ENCODE assay signal across 12 cellular contexts in genomic region chr14:36656769-36657408, GRCh38. TPM values are rescaled to one million over a fixed set of nuclear protein-coding genes. Genes with fewer than 3 reads are reported as not detected.
DNase-seq lines count a peak whose midpoint lies in the region; ATAC-seq and TF ChIP-seq lines count a peak whose summit lies in the region.
"Had no signal": no experiment of that assay in that cellular context is flagged by ENCODE, and none has a peak within 500 bp of the region (broad histone marks: within the 10 kb centered on the region; RNA-seq: fewer than 3 reads in every experiment).

No MANE protein-coding gene starts in this region.

- CTCF ChIA-PET in HEK293T (lab: Yijun Ruan, JAX) = interaction anchor here (0.7 to 1.2 kb wide), 2 partner anchors 297 to 461 kb away, joined by 3 read pairs; no protein-coding TSS in a partner anchor

- H3K4me3 ChIP-seq in vagina (peak overlapping the region; percentile 23 to 31), SJCRH30 (no peak overlapping the region)

- no peak for TF ChIP-seq CTCF in vagina (IDR thresholded peaks at IDR 0.05)

- no peak for TF ChIP-seq POLR2A in vagina (IDR thresholded peaks at IDR 0.05)

- peaks cover 6% of the 10 kb centered on the region for H3K9me3 Mint-ChIP-seq in stimulated activated naive CD8-positive, alpha-beta T cell treated with anti-CD3 and anti-CD28 coated beads, Interleukin-15, Interleukin-2, amounts not matched to agents 100 ng/mL and 50 ng/mL, for 24 hours
- H3K9me3 Mint-ChIP-seq in activated T-helper 1 cell treated with anti-CD3 and anti-CD28 coated beads, Interleukin-12 subunit alpha, Interleukin-12 subunit beta, Interleukin-2, Interleukin-4 antibody, amounts not matched to agents 30 ng/mL and 10 ng/mL and 1 ng/mL, durations not matched to agents 14 hours and 24 hours and 36 hours = no peaks in the 10 kb centered on the region
- H3K9me3 Mint-ChIP-seq in naive thymus-derived CD8-positive, alpha-beta T cell = peaks cover 0 to 22% (median 3%) of the 10 kb centered on the region in 9 donors

- H3K27me3 Mint-ChIP-seq in stimulated activated naive CD8-positive, alpha-beta T cell treated with anti-CD3 and anti-CD28 coated beads, Interleukin-15, Interleukin-2, amounts not matched to agents 100 ng/mL and 50 ng/mL, for 24 hours = peaks cover 92% of the 10 kb centered on the region
- H3K27me3 Mint-ChIP-seq in activated T-helper 1 cell treated with anti-CD3 and anti-CD28 coated beads, Interleukin-12 subunit alpha, Interleukin-12 subunit beta, Interleukin-2, Interleukin-4 antibody, amounts not matched to agents 30 ng/mL and 10 ng/mL and 1 ng/mL, durations not matched to agents 14 hours and 24 hours and 36 hours (ENCODE audit: insufficient read depth) = peaks cover 82% of the 10 kb centered on the region
- H3K27me3 Mint-ChIP-seq in naive thymus-derived CD8-positive, alpha-beta T cell = peaks cover 51 to 100% (median 80%) of the 10 kb centered on the region in 5 donors

- intact Hi-C loops in activated T-helper 1 cell treated with anti-CD3 and anti-CD28 coated beads, Interleukin-12 subunit alpha, Interleukin-12 subunit beta, Interleukin-2, Interleukin-4 antibody, amounts not matched to agents 30 ng/mL and 10 ng/mL and 1 ng/mL, durations not matched to agents 14 hours and 24 hours and 36 hours (cut with micrococcal nuclease) = loop anchor here (2.0 kb wide), 2 partner anchors 72 to 938 kb away; partner anchors contain the start of genes FOXA1 and TTC6
- intact Hi-C loops in vagina (cut with DNase I) = no loop called here

- POLR2A ChIA-PET in naive thymus-derived CD8-positive, alpha-beta T cell (lab: Charles Lee) = no interaction called here
- POLR2A ChIA-PET in HEK293T (lab: Yijun Ruan, JAX) = no interaction called here

- peaks cover 9% of the 10 kb centered on the region for H3K36me3 Mint-ChIP-seq in stimulated activated naive CD8-positive, alpha-beta T cell treated with anti-CD3 and anti-CD28 coated beads, Interleukin-15, Interleukin-2, amounts not matched to agents 100 ng/mL and 50 ng/mL, for 24 hours (ENCODE audit: low read depth)
- no peaks in the 10 kb centered on the region for H3K36me3 Mint-ChIP-seq in activated T-helper 1 cell treated with anti-CD3 and anti-CD28 coated beads, Interleukin-12 subunit alpha, Interleukin-12 subunit beta, Interleukin-2, Interleukin-4 antibody, amounts not matched to agents 30 ng/mL and 10 ng/mL and 1 ng/mL, durations not matched to agents 14 hours and 24 hours and 36 hours (ENCODE audit: low read depth)
- peaks cover 2 to 8% (median 4%) of the 10 kb centered on the region in 3 donors for H3K36me3 Mint-ChIP-seq in naive thymus-derived CD8-positive, alpha-beta T cell

- H3K27me3 ChIP-seq in vagina = peaks cover 43% of the 10 kb centered on the region
- H3K27me3 ChIP-seq in SJCRH30 = no peaks in the 10 kb centered on the region

- peaks cover 43% of the 10 kb centered on the region for H3K4me1 ChIP-seq in vagina
- no peaks in the 10 kb centered on the region for H3K4me1 ChIP-seq in SJCRH30

- DNase-seq in stimulated activated naive CD8-positive, alpha-beta T cell treated with anti-CD3 and anti-CD28 coated beads, Interleukin-15, Interleukin-2, amounts not matched to agents 100 U/mL and 50 U/mL, for 24 hours = no peak
- DNase-seq in activated T-helper 1 cell treated with anti-CD3 and anti-CD28 coated beads, Interleukin-12 subunit alpha, Interleukin-12 subunit beta, Interleukin-2, Interleukin-4 antibody, amounts not matched to agents 30 ng/mL and 10 ng/mL and 1 ng/mL, durations not matched to agents 14 hours and 24 hours and 36 hours (ENCODE audit: low spot score) = no peak
- no peak for DNase-seq in naive thymus-derived CD8-positive, alpha-beta T cell
- DNase-seq in vagina (ENCODE audit: extremely low spot score in 2 of 2) (no peak), HEK293T (ENCODE audit: extremely low spot score) (no peak), SJCRH30 (no peak)
- DNase-seq: activated CD4-positive, alpha-beta T cell treated with anti-CD3 and anti-CD28 coated beads for 4 hours; NCI-H187; stimulated activated CD4-positive, alpha-beta T cell treated with anti-CD3 and anti-CD28 coated beads, Interleukin-4, amount 100 ng/mL, for 4 hours had no signal

- H3K4me1 Mint-ChIP-seq in stimulated activated naive CD8-positive, alpha-beta T cell treated with anti-CD3 and anti-CD28 coated beads, Interleukin-15, Interleukin-2, amounts not matched to agents 100 ng/mL and 50 ng/mL, for 24 hours (ENCODE audit: low read depth) = peaks cover 35% of the 10 kb centered on the region
- H3K4me1 Mint-ChIP-seq in activated T-helper 1 cell treated with anti-CD3 and anti-CD28 coated beads, Interleukin-12 subunit alpha, Interleukin-12 subunit beta, Interleukin-2, Interleukin-4 antibody, amounts not matched to agents 30 ng/mL and 10 ng/mL and 1 ng/mL, durations not matched to agents 14 hours and 24 hours and 36 hours (ENCODE audit: low read depth) = peaks cover 5% of the 10 kb centered on the region
- H3K4me1 Mint-ChIP-seq in naive thymus-derived CD8-positive, alpha-beta T cell = peaks cover 12 to 50% (median 42%) of the 10 kb centered on the region in 4 donors

- H3K9me3 ChIP-seq in vagina (no peaks in the 10 kb centered on the region), SJCRH30 (replicated peaks) (no peaks in the 10 kb centered on the region)

- H3K4me3 Mint-ChIP-seq in stimulated activated naive CD8-positive, alpha-beta T cell treated with anti-CD3 and anti-CD28 coated beads, Interleukin-15, Interleukin-2, amounts not matched to agents 100 ng/mL and 50 ng/mL, for 24 hours = peak overlapping the region; percentile 17
- H3K4me3 Mint-ChIP-seq in activated T-helper 1 cell treated with anti-CD3 and anti-CD28 coated beads, Interleukin-12 subunit alpha, Interleukin-12 subunit beta, Interleukin-2, Interleukin-4 antibody, amounts not matched to agents 30 ng/mL and 10 ng/mL and 1 ng/mL, durations not matched to agents 14 hours and 24 hours and 36 hours = no peak overlapping the region
- peak overlapping the region in 9 of 10 donors; percentile 47 to 75 (median 63) for H3K4me3 Mint-ChIP-seq in naive thymus-derived CD8-positive, alpha-beta T cell

- H3K27ac Mint-ChIP-seq in stimulated activated naive CD8-positive, alpha-beta T cell treated with anti-CD3 and anti-CD28 coated beads, Interleukin-15, Interleukin-2, amounts not matched to agents 100 ng/mL and 50 ng/mL, for 24 hours = no peak overlapping the region
- peak overlapping the region; percentile 23 for H3K27ac Mint-ChIP-seq in activated T-helper 1 cell treated with anti-CD3 and anti-CD28 coated beads, Interleukin-12 subunit alpha, Interleukin-12 subunit beta, Interleukin-2, Interleukin-4 antibody, amounts not matched to agents 30 ng/mL and 10 ng/mL and 1 ng/mL, durations not matched to agents 14 hours and 24 hours and 36 hours
- no peak overlapping the region for H3K27ac Mint-ChIP-seq in naive thymus-derived CD8-positive, alpha-beta T cell

- H3K36me3 ChIP-seq in vagina (no peaks in the 10 kb centered on the region), SJCRH30 (no peaks in the 10 kb centered on the region)
- H3K36me3 ChIP-seq: cardiac muscle cell had no signal

- no peak for ATAC-seq in stimulated activated naive CD8-positive, alpha-beta T cell treated with anti-CD3 and anti-CD28 coated beads, Interleukin-15, Interleukin-2, amounts not matched to agents 100 U/mL and 50 U/mL, for 24 hours
- ATAC-seq in naive thymus-derived CD8-positive, alpha-beta T cell = no peak
- ATAC-seq in HG03097 (IDR thresholded peaks at IDR 0.05; ENCODE audit: low FRiP score, unreplicated experiment) = no peak

- H3K27ac ChIP-seq in vagina (no peak overlapping the region), SJCRH30 (no peak overlapping the region)
- H3K27ac ChIP-seq: cardiac muscle cell had no signal

TF ChIP-seq in HEK293T, 16 proteins besides CTCF, POLR2A, EP300 and RAD21:
- TF ChIP-seq FOXM1 (IDR thresholded peaks at IDR 0.05; ENCODE audit: borderline replicate concordance) = no peak
- no peak for TF ChIP-seq LEF1 (IDR thresholded peaks at IDR 0.05; ENCODE audit: borderline replicate concordance)
- no peak for TF ChIP-seq ZNF384 (IDR thresholded peaks at IDR 0.05)
- TF ChIP-seq ARNT (IDR thresholded peaks at IDR 0.05) = no peak
- no peak for TF ChIP-seq ELF4 (IDR thresholded peaks at IDR 0.05)
- no peak for TF ChIP-seq L3MBTL2 (conservative IDR thresholded peaks at IDR 0.05)
- no peak for TF ChIP-seq SP1 (IDR thresholded peaks at IDR 0.05)
- no peak for TF ChIP-seq NFRKB (IDR thresholded peaks at IDR 0.05)
- TF ChIP-seq FOXA1 (IDR thresholded peaks at IDR 0.05) = no peak
- no peak for TF ChIP-seq TARDBP (IDR thresholded peaks at IDR 0.05)
- TF ChIP-seq PKNOX1 (IDR thresholded peaks at IDR 0.05) = no peak
- no peak for TF ChIP-seq CTBP1 (IDR thresholded peaks at IDR 0.05; ENCODE audit: borderline replicate concordance)
- TF ChIP-seq HDGF (IDR thresholded peaks at IDR 0.05; ENCODE audit: borderline replicate concordance) = no peak
- no peak for TF ChIP-seq FOXK2 (IDR thresholded peaks at IDR 0.05)
- TF ChIP-seq SUZ12 (IDR thresholded peaks at IDR 0.05) = no peak
- no peak for TF ChIP-seq BHLHE40 (IDR thresholded peaks at IDR 0.05; ENCODE audit: borderline replicate concordance)
TF ChIP-seq in HEK293T: peak in this region for 0.

RNA-seq across cellular contexts. Expression of gene PAX9, which starts 4.8 kb away (rescaled TPM):
- not detected in 2 replicates for total RNA-seq in activated T-helper 1 cell treated with anti-CD3 and anti-CD28 coated beads, Interleukin-12 subunit alpha, Interleukin-12 subunit beta, Interleukin-2, Interleukin-4 antibody, amounts not matched to agents 30 ng/mL and 10 ng/mL and 1 ng/mL, durations not matched to agents 14 hours and 24 hours and 36 hours
- total RNA-seq in naive thymus-derived CD8-positive, alpha-beta T cell = not detected
- polyA plus RNA-seq in naive thymus-derived CD8-positive, alpha-beta T cell = not detected
- total RNA-seq in vagina = 1.5 TPM
- not detected in 2 replicates for total RNA-seq in SJCRH30 (2014; rRNA removed; shearing (Covaris generic))
- total RNA-seq: cardiac muscle cell had no signal
